In genomic region chr7:289756-290553, GRCh38 we compare ENCODE assay signal across 1 cellular context.
TF ChIP-seq lines count a peak whose summit lies in the region.

Gene FOXL3, plus strand, starts transcription at chr7:290170. Its CDS starts 0 bp downstream, at chr7:290170.

TF ChIP-seq in HepG2, 621 proteins besides CTCF, POLR2A, EP300 and RAD21:
- TF ChIP-seq RAD51 (IDR thresholded peaks at IDR 0.05; ENCODE audit: borderline replicate concordance) (no peak), NR1H2 (CRISPR knock-in tag; IDR thresholded peaks at IDR 0.05; ENCODE audit: borderline replicate concordance, low read depth) (no peak), HOXA9 (CRISPR knock-in tag; IDR thresholded peaks at IDR 0.05; ENCODE audit: borderline replicate concordance) (no peak), EEA1 (CRISPR knock-in tag; IDR thresholded peaks at IDR 0.05; ENCODE audit: borderline replicate concordance) (no peak)
